7 cellular contexts compared by ENCODE assay signal in the genomic region with DNA sequence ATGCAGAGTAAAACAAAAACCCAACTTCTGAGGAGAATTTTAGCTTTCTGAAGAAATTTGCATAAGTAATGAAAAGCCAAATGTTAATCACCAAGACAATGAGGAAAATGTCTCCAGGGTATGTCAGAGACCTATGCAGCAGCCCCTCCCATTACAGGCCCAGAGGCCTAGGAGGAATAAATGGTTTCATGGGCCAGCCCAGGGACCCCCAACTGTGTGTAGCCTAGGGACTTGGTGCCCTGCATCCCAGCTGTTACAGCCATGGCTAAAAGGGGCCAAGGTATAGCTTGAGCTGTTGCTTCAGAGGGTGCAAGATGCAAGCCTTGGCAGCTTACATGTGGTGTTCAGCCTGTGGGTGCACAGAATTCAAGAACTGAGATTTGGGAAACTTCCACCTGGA.
"Had no signal": no experiment of that assay in that cellular context is flagged by ENCODE, and none has a peak within 500 bp of the region (broad histone marks: within the 10 kb centered on the region; RNA-seq: fewer than 3 reads in every experiment).

No MANE protein-coding gene starts in this region.

- H3K27ac ChIP-seq: HL-60, KMS-11 had no signal

- H3K9ac ChIP-seq: KMS-11 had no signal

- DNase-seq: IMR-90, KBM-7, KG1 had no signal

- ATAC-seq: HepG2 had no signal

- FAIRE-seq: HepG2, HTR-8/SVneo had no signal

- H3K4me2 ChIP-seq: KMS-11 had no signal
